8 cellular contexts compared by ENCODE assay signal in genomic region chr7:55570939-55571338, GRCh38. TPM values are rescaled to one million over a fixed set of nuclear protein-coding genes. Genes with fewer than 3 reads are reported as not detected.
DNase-seq lines count a peak whose midpoint lies in the region; ATAC-seq and TF ChIP-seq lines count a peak whose summit lies in the region.

No MANE protein-coding gene starts in this region.

- peaks cover 77% of the 10 kb centered on the region for H3K79me2 ChIP-seq in MM.1S (ENCODE audit: low read length)

- H3K27me3 ChIP-seq in MM.1S (replicated peaks; ENCODE audit: insufficient read depth, low read length) (no peaks in the 10 kb centered on the region), muscle layer of duodenum (ENCODE audit: low read depth, low read length) (no peaks in the 10 kb centered on the region)

- no peaks in the 10 kb centered on the region; the same call in 1 of the 2 replicates for H3K36me3 ChIP-seq in MM.1S (replicated peaks; ENCODE audit: insufficient read depth, low read length)
- no peaks in the 10 kb centered on the region for H3K36me3 ChIP-seq in muscle layer of duodenum (ENCODE audit: control insufficient read depth in 1 of 2, insufficient read depth in 2 of 2, low read length in 2 of 2)

- H3K27ac ChIP-seq in MM.1S (ENCODE audit: low read length) (peak overlapping the region; percentile 93), cingulate gyrus (ENCODE audit: low read depth, low read length) (peak overlapping the region; percentile 54), muscle layer of duodenum (ENCODE audit: low read length) (peak overlapping the region; percentile 76)

- ATAC-seq in HG02884 (IDR thresholded peaks at IDR 0.05; ENCODE audit: unreplicated experiment) (no peak), HG02852 (IDR thresholded peaks at IDR 0.05; ENCODE audit: unreplicated experiment) (no peak)

- in situ Hi-C loops in Caki2 (cut with HindIII; ENCODE audit: low pct_unique_long_range_greater_than_20kb, low sequenced_read_pairs), result loop anchor here (10.0 kb wide), 1 partner anchor 534 kb away; the partner anchor contains the start of gene CHCHD2

- no peaks in the 10 kb centered on the region for H3K9me3 ChIP-seq in MM.1S (replicated peaks; ENCODE audit: insufficient read depth, low read length)
- no peaks in the 10 kb centered on the region for H3K9me3 ChIP-seq in muscle layer of duodenum (ENCODE audit: control insufficient read depth in 1 of 2, low read length in 2 of 2)

- H3K4me3 ChIP-seq in MM.1S (ENCODE audit: low read length) (peak overlapping the region; percentile 95), muscle layer of duodenum (ENCODE audit: low read depth in 1 of 2, low read length in 2 of 2) (peak overlapping the region; percentile 71 to 88)

- no peak overlapping the region for H2AFZ ChIP-seq in MM.1S (ENCODE audit: low read length)

- peak overlapping the region; percentile 91 for H3K4me2 ChIP-seq in MM.1S (ENCODE audit: low read depth, low read length)

- peaks cover 72% of the 10 kb centered on the region for H3F3A ChIP-seq in MM.1S (ENCODE audit: insufficient read depth, low read length)

- DNase-seq in Caki2 (ENCODE audit: low read depth) (peak; percentile 28), MM.1S (no peak), HUDEP-2 (lab: John Stamatoyannopoulos, UW; ENCODE audit: unreplicated experiment in 76 of 76) (no peak), GOT3 (lab: John Stamatoyannopoulos, UW) (no peak)

- peaks cover 8% of the 10 kb centered on the region for H4K20me1 ChIP-seq in MM.1S (ENCODE audit: insufficient read depth, low read length)

- H3K9ac ChIP-seq in MM.1S (ENCODE audit: low read length), result peak overlapping the region; percentile 97

- H3K9me2 ChIP-seq in MM.1S (replicated peaks; ENCODE audit: insufficient read depth, low read length), result no peaks in the 10 kb centered on the region

- TF ChIP-seq CTCF in MM.1S (IDR thresholded peaks at IDR 0.05; ENCODE audit: low read length), result no peak

- H3K4me1 ChIP-seq in MM.1S (ENCODE audit: low read length) (peaks cover 59% of the 10 kb centered on the region), muscle layer of duodenum (ENCODE audit: control insufficient read depth in 1 of 2, insufficient read depth in 2 of 2, low read length in 2 of 2) (peaks cover 20 to 21% of the 10 kb centered on the region in 2 donors)

RNA-seq across cellular contexts. Expression of gene VOPP1, which starts 1.4 kb away (rescaled TPM):
- total RNA-seq in Caki2 (2014; rRNA removed; shearing (Covaris generic); ENCODE audit: low replicate concordance), result 101 and 113 TPM in 2 replicates
